In the genomic region with DNA sequence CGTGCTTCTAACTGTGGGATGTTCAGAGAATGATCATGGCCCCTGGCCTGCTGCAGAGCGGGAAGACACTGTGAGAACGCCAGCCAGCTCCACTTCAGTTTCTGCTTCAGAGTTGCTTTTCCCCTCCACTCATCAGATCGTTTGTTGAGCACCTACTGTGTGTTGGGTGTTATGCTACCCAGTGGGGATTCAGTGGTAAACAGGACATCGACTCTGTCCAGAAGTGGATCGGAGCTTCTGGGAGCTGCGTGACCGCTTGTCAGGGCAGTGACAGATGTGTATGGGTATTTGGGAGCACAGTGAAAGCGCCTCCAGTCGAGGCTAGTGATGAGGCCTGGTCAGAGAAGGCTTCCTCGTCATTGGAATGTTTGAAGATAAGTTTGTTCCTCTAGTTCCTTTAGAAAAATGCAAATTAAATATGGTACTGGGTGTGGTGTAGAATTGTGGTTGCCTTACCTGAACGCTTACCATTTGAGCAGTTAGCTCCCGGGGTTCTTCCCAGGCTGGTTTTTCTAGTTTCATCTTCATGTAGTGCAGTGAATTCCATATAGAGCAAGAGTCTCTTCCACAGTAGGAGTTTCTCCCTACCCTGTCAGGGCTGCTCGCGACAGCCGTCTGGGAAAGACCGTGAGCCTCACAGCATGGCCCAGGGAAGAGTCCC, we compare ENCODE assay signal across 13 cellular contexts. TPM values are rescaled to one million over a fixed set of nuclear protein-coding genes. Genes with fewer than 3 reads are reported as not detected.
DNase-seq lines count a peak whose midpoint lies in the region; TF ChIP-seq lines count a peak whose summit lies in the region.
"Had no signal": no experiment of that assay in that cellular context is flagged by ENCODE, and none has a peak within 500 bp of the region (broad histone marks: within the 10 kb centered on the region; RNA-seq: fewer than 3 reads in every experiment).

No MANE protein-coding gene starts in this region.

- H3F3A ChIP-seq in MM.1S (ENCODE audit: insufficient read depth, low read length), result no peaks in the 10 kb centered on the region

- H2AFZ ChIP-seq in MM.1S (ENCODE audit: low read length), result no peak overlapping the region

- H3K9me2 ChIP-seq in MM.1S (replicated peaks; ENCODE audit: insufficient read depth, low read length), result no peaks in the 10 kb centered on the region

- TF ChIP-seq CTCF in AG10803 (conservative IDR thresholded peaks at IDR 0.05; ENCODE audit: low read length) (no peak), MM.1S (IDR thresholded peaks at IDR 0.05; ENCODE audit: low read length) (no peak), GM10266 (IDR thresholded peaks at IDR 0.05; ENCODE audit: control insufficient read depth, insufficient read depth, low read depth, missing control alignments) (no peak)

- H3K4me1 Mint-ChIP-seq in activated naive CD8-positive, alpha-beta T cell (ENCODE audit: low read depth), result peaks cover 73% of the 10 kb centered on the region

- DNase-seq in AG10803 (ENCODE audit: low read depth) (no peak), kidney tubule cell (ENCODE audit: low spot score) (peak; percentile 22), MM.1S (no peak), KG1 (lab: John Stamatoyannopoulos, UW) (no peak), dermis blood vessel endothelial cell (no peak), GM10266 (ENCODE audit: extremely low spot score) (no peak)
- DNase-seq: caudate nucleus; DMS153; NCI-H1105; stimulated activated CD4-positive, alpha-beta T cell treated with anti-CD3 and anti-CD28 coated beads, Interleukin-2, amount 100 ng/mL, for 24 hours had no signal

- peak overlapping the region; percentile 93 for H3K4me3 Mint-ChIP-seq in activated naive CD8-positive, alpha-beta T cell

- H3K27me3 Mint-ChIP-seq in activated naive CD8-positive, alpha-beta T cell, result no peaks in the 10 kb centered on the region

- H3K4me1 ChIP-seq in ES-I3 (ENCODE audit: insufficient read depth, low read length) (peaks cover 36% of the 10 kb centered on the region), MM.1S (ENCODE audit: low read length) (peaks cover 6% of the 10 kb centered on the region; the same call in 1 of the 2 replicates)

- no peak overlapping the region for H3K4me2 ChIP-seq in MM.1S (ENCODE audit: low read depth, low read length)

- H3K27ac ChIP-seq in MM.1S (ENCODE audit: low read length), result no peak overlapping the region
- H3K27ac ChIP-seq: tibial nerve had no signal

- peaks cover 73% of the 10 kb centered on the region for H3K79me2 ChIP-seq in MM.1S (ENCODE audit: low read length)

- H3K9me3 ChIP-seq in ES-I3 (ENCODE audit: control insufficient read depth, insufficient read depth, low read length), result no peaks in the 10 kb centered on the region
- no peaks in the 10 kb centered on the region for H3K9me3 ChIP-seq in MM.1S (replicated peaks; ENCODE audit: insufficient read depth, low read length)
- H3K9me3 ChIP-seq: tibial nerve had no signal

- H3K36me3 ChIP-seq in ES-I3 (ENCODE audit: insufficient read depth, low read length) (peaks cover 5% of the 10 kb centered on the region), MM.1S (replicated peaks; ENCODE audit: insufficient read depth, low read length) (no peaks in the 10 kb centered on the region)
- H3K36me3 ChIP-seq: tibial nerve had no signal

- H3K36me3 Mint-ChIP-seq in activated naive CD8-positive, alpha-beta T cell, result peaks cover 7% of the 10 kb centered on the region

- H3K9me3 Mint-ChIP-seq in activated naive CD8-positive, alpha-beta T cell (ENCODE audit: low read depth), result no peaks in the 10 kb centered on the region

- H3K9ac ChIP-seq in ES-I3 (ENCODE audit: low read depth, low read length) (peak overlapping the region; percentile 37; the same call in 1 of the 2 replicates), MM.1S (ENCODE audit: low read length) (no peak overlapping the region)

- no peaks in the 10 kb centered on the region for H3K27me3 ChIP-seq in MM.1S (replicated peaks; ENCODE audit: insufficient read depth, low read length)
- H3K27me3 ChIP-seq: tibial nerve had no signal

- H3K4me3 ChIP-seq in AG10803 (ENCODE audit: low read length), result peak overlapping the region; percentile 78
- H3K4me3 ChIP-seq in MM.1S (ENCODE audit: low read length), result no peak overlapping the region

- no peaks in the 10 kb centered on the region for H4K20me1 ChIP-seq in MM.1S (ENCODE audit: insufficient read depth, low read length)

- peak overlapping the region; percentile 58 for H3K27ac Mint-ChIP-seq in activated naive CD8-positive, alpha-beta T cell

RNA-seq across cellular contexts. Expression of a gene that starts 2.8 kb away (rescaled TPM):
- total RNA-seq in dermis blood vessel endothelial cell, result 72.8 and 75.4 TPM in 2 replicates
